Comparison of ENCODE assay signal across 23 cellular contexts in genomic region chr12:116048886-116049285, GRCh38.
A peak's percentile ranks its signal among the peaks of the same experiment; 100 is the strongest.
DNase-seq lines count a peak whose midpoint lies in the region; ATAC-seq and TF ChIP-seq lines count a peak whose summit lies in the region.
"Had no signal": no experiment of that assay in that cellular context is flagged by ENCODE, and none has a peak within 500 bp of the region (broad histone marks: within the 10 kb centered on the region; RNA-seq: fewer than 3 reads in every experiment).

No MANE protein-coding gene starts in this region.

- H3K9me3 ChIP-seq in GM23248 (ENCODE audit: low read depth) = no peaks in the 10 kb centered on the region
- H3K9me3 ChIP-seq in CD4-positive, alpha-beta T cell (ENCODE audit: control insufficient read depth, low read length) = no peaks in the 10 kb centered on the region
- H3K9me3 ChIP-seq: SJSA1, thyroid gland had no signal

- H3K27me3 ChIP-seq in GM23248 (replicated peaks; ENCODE audit: insufficient read depth) = no peaks in the 10 kb centered on the region
- no peaks in the 10 kb centered on the region for H3K27me3 ChIP-seq in CD4-positive, alpha-beta T cell (ENCODE audit: control insufficient read depth, insufficient read depth, low read length)
- H3K27me3 ChIP-seq: SJSA1, thyroid gland had no signal

- TF ChIP-seq CTCF in CD14-positive monocyte (IDR thresholded peaks at IDR 0.05) (no peak), chondrocyte (IDR thresholded peaks at IDR 0.05) (no peak), nephron (IDR thresholded peaks at IDR 0.05; ENCODE audit: unreplicated experiment in 3 of 3) (no peak)
- TF ChIP-seq CTCF in CD4-positive, alpha-beta T cell (IDR thresholded peaks at IDR 0.05) = no peak

- peak overlapping the region in 6 of 7 donors; percentile 47 to 79 (median 66) for H3K27ac Mint-ChIP-seq in CD14-positive monocyte
- peak overlapping the region; percentile 71 for H3K27ac Mint-ChIP-seq in chondrocyte (ENCODE audit: unreplicated experiment)
- peak overlapping the region in 2 of 3 experiments; percentile 13 to 16 for H3K27ac Mint-ChIP-seq in nephron
- H3K27ac Mint-ChIP-seq in CD4-positive, alpha-beta T cell = no peak overlapping the region

- in situ Hi-C loops in GM23248 (cut with MboI) = no loop called here

- peak overlapping the region; percentile 44 for H3K4me2 ChIP-seq in GM23248 (ENCODE audit: unreplicated experiment)
- H3K4me2 ChIP-seq: PC-9 had no signal

- H3K4me1 Mint-ChIP-seq in CD14-positive monocyte (peaks cover 42% of the 10 kb centered on the region), chondrocyte (ENCODE audit: low read depth) (peaks cover 70% of the 10 kb centered on the region), nephron (peaks cover 68% of the 10 kb centered on the region)
- H3K4me1 Mint-ChIP-seq in CD4-positive, alpha-beta T cell (ENCODE audit: low read depth) = peaks cover 66% of the 10 kb centered on the region

- H3K79me2 ChIP-seq in GM23248 (ENCODE audit: insufficient read depth) = peaks cover 100% of the 10 kb centered on the region

- CTCF ChIA-PET in CD4-positive, alpha-beta T cell (lab: Charles Lee) = no interaction called here

- H3K36me3 Mint-ChIP-seq in CD14-positive monocyte (peaks cover 2 to 4% of the 10 kb centered on the region in 2 donors), chondrocyte (ENCODE audit: low read depth) (peaks cover 1% of the 10 kb centered on the region), nephron (ENCODE audit: low read depth) (no peaks in the 10 kb centered on the region)
- no peaks in the 10 kb centered on the region for H3K36me3 Mint-ChIP-seq in CD4-positive, alpha-beta T cell (ENCODE audit: low read depth)

- peak overlapping the region; percentile 23; the same call in 1 of the 2 replicates for H3K9ac ChIP-seq in GM23248

- H3K4me3 ChIP-seq in GM23248 = no peak overlapping the region; the same call in 1 of the 2 replicates
- H3K4me3 ChIP-seq: PC-9, SJSA1, skin epidermis, thyroid gland had no signal

- POLR2A ChIA-PET in CD4-positive, alpha-beta T cell (lab: Charles Lee) = no interaction called here

- intact Hi-C loops in CD14-positive monocyte (cut with micrococcal nuclease) = no loop called here
- intact Hi-C loops in CD4-positive, alpha-beta T cell (cut with DNase I, micrococcal nuclease) = no loop called here

- no peaks in the 10 kb centered on the region for H3K9me2 ChIP-seq in GM23248 (ENCODE audit: insufficient read depth)

- no peaks in the 10 kb centered on the region for H3K9me3 Mint-ChIP-seq in CD14-positive monocyte
- H3K9me3 Mint-ChIP-seq in chondrocyte (ENCODE audit: low read depth) = no peaks in the 10 kb centered on the region
- no peaks in the 10 kb centered on the region for H3K9me3 Mint-ChIP-seq in nephron
- no peaks in the 10 kb centered on the region for H3K9me3 Mint-ChIP-seq in CD4-positive, alpha-beta T cell
- H3K9me3 Mint-ChIP-seq: naive thymus-derived CD8-positive, alpha-beta T cell had no signal

- ATAC-seq in CD4-positive, alpha-beta T cell (ENCODE audit: poor library complexity) = no peak
- ATAC-seq: naive thymus-derived CD8-positive, alpha-beta T cell had no signal

- H3K27me3 Mint-ChIP-seq in CD14-positive monocyte (ENCODE audit: low read depth in 3 of 3) = no peaks in the 10 kb centered on the region
- H3K27me3 Mint-ChIP-seq in chondrocyte (ENCODE audit: low read depth) = no peaks in the 10 kb centered on the region
- no peaks in the 10 kb centered on the region for H3K27me3 Mint-ChIP-seq in nephron (ENCODE audit: low read depth)
- H3K27me3 Mint-ChIP-seq in CD4-positive, alpha-beta T cell = no peaks in the 10 kb centered on the region
- H3K27me3 Mint-ChIP-seq: naive thymus-derived CD8-positive, alpha-beta T cell had no signal

- peaks cover 19% of the 10 kb centered on the region; the same call in 1 of the 2 replicates for H4K20me1 ChIP-seq in GM23248 (ENCODE audit: insufficient read depth)

- H3K27ac ChIP-seq in GM23248 = peak overlapping the region; percentile 41
- H3K27ac ChIP-seq in CD4-positive, alpha-beta T cell (ENCODE audit: low read depth, low read length) = no peak overlapping the region
- H3K27ac ChIP-seq: PC-9, SJSA1, skin epidermis, thyroid gland, WERI-Rb-1 had no signal

- H3K4me3 Mint-ChIP-seq in CD14-positive monocyte = no peak overlapping the region
- no peak overlapping the region for H3K4me3 Mint-ChIP-seq in chondrocyte (ENCODE audit: unreplicated experiment)
- H3K4me3 Mint-ChIP-seq in nephron = no peak overlapping the region
- H3K4me3 Mint-ChIP-seq in CD4-positive, alpha-beta T cell = no peak overlapping the region

- H3K36me3 ChIP-seq in GM23248 (ENCODE audit: low read depth) = no peaks in the 10 kb centered on the region
- H3K36me3 ChIP-seq: SJSA1, thyroid gland, WERI-Rb-1 had no signal

- no peak for DNase-seq in CD14-positive monocyte (ENCODE audit: low spot score)
- peak; percentile 49 for DNase-seq in GM23248
- no peak for DNase-seq in chondrocyte (ENCODE audit: low spot score)
- no peak for DNase-seq in midbrain (lab: John Stamatoyannopoulos, UW)
- no peak for DNase-seq in HuH-7 (ENCODE audit: low spot score)
- no peak for DNase-seq in CD4-positive, alpha-beta T cell
- DNase-seq: activated CD8-positive, alpha-beta memory T cell treated with anti-CD3 and anti-CD28 coated beads, Interleukin-2, amount 50 U/mL, for 48 hours; DMS79 treated with DMSO at 0.1 percent for 48 hours; KBM-7; kidney glomerular epithelial cell; MV-4-11; naive thymus-derived CD8-positive, alpha-beta T cell; NCI-H187; NCI-H82; PC-9; stimulated activated CD4-positive, alpha-beta T cell treated with anti-CD3 and anti-CD28 coated beads, Interleukin-2, amount 100 ng/mL, for 24 hours; stimulated activated naive CD4-positive, alpha-beta T cell treated with Interleukin-2 at 50 U/mL for 16 hours; T-helper 2 cell; thyroid gland; WERI-Rb-1 had no signal

- peaks cover 25% of the 10 kb centered on the region for H3F3A ChIP-seq in GM23248 (ENCODE audit: insufficient read depth)

- peaks cover 57% of the 10 kb centered on the region for H3K4me1 ChIP-seq in GM23248 (ENCODE audit: insufficient read depth)

- no peak overlapping the region for H2AFZ ChIP-seq in GM23248
- H2AFZ ChIP-seq: PC-9 had no signal
